8 cellular contexts compared by ENCODE assay signal in genomic region chr4:69881173-69881773, GRCh38. TPM values are rescaled to one million over a fixed set of nuclear protein-coding genes. Genes with fewer than 3 reads are reported as not detected.
DNase-seq lines count a peak whose midpoint lies in the region; ATAC-seq and TF ChIP-seq lines count a peak whose summit lies in the region.

No MANE protein-coding gene starts in this region.

- no peak overlapping the region for H3K4me3 ChIP-seq in mucosa of descending colon

- CTCF ChIA-PET in RWPE1 (lab: Yijun Ruan, JAX) = interaction anchor here (0.6 to 1.4 kb wide), 19 partner anchors 20 to 1556 kb away, joined by 3 to 8 read pairs (median 3); no protein-coding TSS in a partner anchor

- DNase-seq in NCI-H2171 treated with DMSO at 0.1 percent for 48 hours (lab: John Stamatoyannopoulos, UW) (peak; percentile 20), NCI-H2171 (lab: John Stamatoyannopoulos, UW) (no peak), RWPE1 (ENCODE audit: low spot score) (peak; percentile 57), dermis microvascular lymphatic vessel endothelial cell (ENCODE audit: low read depth in 2 of 2) (peak; percentile 60 to 61), mucosa of descending colon (peak in 1 of 3 donors; percentile 30), NCI-H446 treated with DMSO at 0.1 percent for 48 hours (lab: John Stamatoyannopoulos, UW) (no peak)

- intact Hi-C loops in mucosa of descending colon (cut with DNase I, micrococcal nuclease) = loop anchor here in 1 of 2 donors (2.0 kb wide), 1 partner anchor 192 kb away; no protein-coding TSS in a partner anchor

- peak; percentile 91 for TF ChIP-seq CTCF in RWPE1 (conservative IDR thresholded peaks at IDR 0.05; ENCODE audit: low read depth)
- TF ChIP-seq CTCF in mucosa of descending colon (IDR thresholded peaks at IDR 0.05) = peak; percentile 67

- POLR2A ChIA-PET in RWPE1 (lab: Yijun Ruan, JAX; ENCODE audit: low non-redundant PET) = no interaction called here

- ATAC-seq in GM19452 (IDR thresholded peaks at IDR 0.05; ENCODE audit: unreplicated experiment) = peak; percentile 71
- peak; percentile 62 for ATAC-seq in HG03571 (IDR thresholded peaks at IDR 0.05; ENCODE audit: unreplicated experiment)
- ATAC-seq in mucosa of descending colon = peak; percentile 93

- H3K27ac ChIP-seq in RWPE1 = no peak overlapping the region

- H3K36me3 ChIP-seq in mucosa of descending colon (ENCODE audit: low read depth) = no peaks in the 10 kb centered on the region

- no peaks in the 10 kb centered on the region for H3K9me3 ChIP-seq in mucosa of descending colon

- no peaks in the 10 kb centered on the region for H3K4me1 ChIP-seq in mucosa of descending colon (ENCODE audit: low read depth)

RNA-seq across cellular contexts. Expression of gene SULT1E1, which starts 21.3 kb away (rescaled TPM):
- total RNA-seq in dermis microvascular lymphatic vessel endothelial cell = 0.89 and 2.3 TPM in 2 replicates
- total RNA-seq in mucosa of descending colon = under 1 TPM in 1 of 3 donors, not detected in 2; 0.26 TPM

RNA-seq across cellular contexts. Expression of gene CSN1S1, which starts 49.6 kb away (rescaled TPM):
- not detected in 2 replicates for total RNA-seq in dermis microvascular lymphatic vessel endothelial cell
- total RNA-seq in mucosa of descending colon = not detected

Comparison
In these comparisons a context has a peak if more than half of its experiments do, and no peak if none do; other contexts are left out.
1. DNase-seq: peak in NCI-H2171 treated with DMSO at 0.1 percent for 48 hours (single experiment), RWPE1 (single experiment) and dermis microvascular lymphatic vessel endothelial cell (2 of 2); none in NCI-H2171 (single experiment) and NCI-H446 treated with DMSO at 0.1 percent for 48 hours (single experiment).
2. Peak in every context shown above with its lines, with median percentiles within 50 percentile points of each other: ATAC-seq.